Comparison of ENCODE assay signal across 6 cellular contexts in genomic region chr19:6282393-6282792, GRCh38. TPM values are rescaled to one million over a fixed set of nuclear protein-coding genes. Genes with fewer than 3 reads are reported as not detected.
"Had no signal": no experiment of that assay in that cellular context is flagged by ENCODE, and none has a peak within 500 bp of the region (broad histone marks: within the 10 kb centered on the region; RNA-seq: fewer than 3 reads in every experiment).

No MANE protein-coding gene starts in this region.

RNA-seq across cellular contexts. Expression of gene ACER1, which starts 51.0 kb away (rescaled TPM):
- total RNA-seq: GM23338, H1, H9, HFFc6, HT1080, IMR-90 had no signal
- polyA plus RNA-seq: GM23338, IMR-90 had no signal
